28 cellular contexts compared by ENCODE assay signal in genomic region chr5:81014348-81014747, GRCh38. TPM values are rescaled to one million over a fixed set of nuclear protein-coding genes. Genes with fewer than 3 reads are reported as not detected.
A peak's percentile ranks its signal among the peaks of the same experiment; 100 is the strongest.
DNase-seq lines count a peak whose midpoint lies in the region; ATAC-seq and TF ChIP-seq lines count a peak whose summit lies in the region.
"Had no signal": no experiment of that assay in that cellular context is flagged by ENCODE, and none has a peak within 500 bp of the region (broad histone marks: within the 10 kb centered on the region; RNA-seq: fewer than 3 reads in every experiment).

No MANE protein-coding gene starts in this region.

- ATAC-seq in activated T-helper 17 cell treated with anti-CD3 and anti-CD28 coated beads, Interleukin-2, amount 50 U/mL, for 72 hours (replicated peaks), result no peak
- ATAC-seq: foreskin keratinocyte, heart left ventricle, T-cell had no signal

- H3K27ac ChIP-seq in HEK293 (ENCODE audit: extremely low read depth, low read depth, low read length), result no peak overlapping the region
- H3K27ac ChIP-seq: C4-2B, esophagus muscularis mucosa, foreskin keratinocyte, heart left ventricle, right atrium auricular region, RWPE1, transverse colon had no signal

- H3K36me3 ChIP-seq in HEK293 (ENCODE audit: control insufficient read depth in 2 of 2, insufficient read depth in 1 of 2, low read length in 2 of 2), result no peaks in the 10 kb centered on the region
- H3K36me3 ChIP-seq: esophagus muscularis mucosa, heart left ventricle, MG63, right atrium auricular region, transverse colon had no signal

- peak; percentile 15 for DNase-seq in stimulated activated CD4-positive, alpha-beta T cell treated with anti-CD3 and anti-CD28 coated beads, Interleukin-1b, Interleukin-23, amount 100 ng/mL, for 48 hours
- DNase-seq in stimulated activated CD4-positive, alpha-beta T cell treated with anti-CD3 and anti-CD28 coated beads, Interleukin-4, amount 100 ng/mL, for 24 hours, result no peak
- DNase-seq in NOMO-1 treated with dmso at 0.1 percent for 144 hours (lab: John Stamatoyannopoulos, UW; ENCODE audit: unreplicated experiment), result no peak
- DNase-seq in D341Med (ENCODE audit: low spot score), result no peak
- no peak for DNase-seq in GOT3 (lab: John Stamatoyannopoulos, UW)
- DNase-seq: activated CD4-positive, CD25-positive, alpha-beta regulatory T cell; activated effector memory CD4-positive, alpha-beta T cell treated with Interleukin-2 at 50 U/mL for 16 hours; Calu3; foreskin keratinocyte; heart left ventricle; kidney; MG63; NCI-H1105; NCI-H187; NCI-H2171; posterior cingulate gyrus; T-cell; transverse colon had no signal

- H3K4me1 Mint-ChIP-seq in activated T-helper 17 cell treated with anti-CD3 and anti-CD28 coated beads, Interleukin-2, amount 50 U/mL, for 72 hours, result peaks cover 18% of the 10 kb centered on the region
- H3K4me1 Mint-ChIP-seq: brain, IgD-negative memory B cell had no signal

- H3K4me3 ChIP-seq in HEK293 (ENCODE audit: low read depth, low read length), result no peak overlapping the region
- H3K4me3 ChIP-seq: esophagus muscularis mucosa, heart left ventricle, MG63, right atrium auricular region, smooth muscle cell, transverse colon had no signal

- H3K27me3 Mint-ChIP-seq in activated T-helper 17 cell treated with anti-CD3 and anti-CD28 coated beads, Interleukin-2, amount 50 U/mL, for 72 hours, result no peaks in the 10 kb centered on the region
- H3K27me3 Mint-ChIP-seq: T-cell had no signal

- no peak overlapping the region for H3K27ac Mint-ChIP-seq in activated T-helper 17 cell treated with anti-CD3 and anti-CD28 coated beads, Interleukin-2, amount 50 U/mL, for 72 hours
- H3K27ac Mint-ChIP-seq: brain, IgD-negative memory B cell had no signal

- no peaks in the 10 kb centered on the region for H3K9me3 ChIP-seq in HEK293 (ENCODE audit: control insufficient read depth, insufficient read depth, low read depth, low read length)
- H3K9me3 ChIP-seq: esophagus muscularis mucosa, MG63, right atrium auricular region, transverse colon had no signal

- H3K36me3 Mint-ChIP-seq in activated T-helper 17 cell treated with anti-CD3 and anti-CD28 coated beads, Interleukin-2, amount 50 U/mL, for 72 hours (ENCODE audit: low read depth), result no peaks in the 10 kb centered on the region
- H3K36me3 Mint-ChIP-seq: brain, IgD-negative memory B cell had no signal

- no peaks in the 10 kb centered on the region for H3K4me1 ChIP-seq in HEK293 (ENCODE audit: control insufficient read depth, insufficient read depth, low read length)
- H3K4me1 ChIP-seq: esophagus muscularis mucosa, foreskin keratinocyte, right atrium auricular region, transverse colon had no signal

- H3K4me3 Mint-ChIP-seq in activated T-helper 17 cell treated with anti-CD3 and anti-CD28 coated beads, Interleukin-2, amount 50 U/mL, for 72 hours, result peak overlapping the region; percentile 13
- H3K4me3 Mint-ChIP-seq: brain, IgD-negative memory B cell had no signal

- H3K9me3 Mint-ChIP-seq in activated T-helper 17 cell treated with anti-CD3 and anti-CD28 coated beads, Interleukin-2, amount 50 U/mL, for 72 hours, result no peaks in the 10 kb centered on the region

- POLR2A ChIA-PET in HEK293 (lab: Yijun Ruan, JAX), result no interaction called here

- CTCF ChIA-PET in HEK293 (lab: Yijun Ruan, JAX), result no interaction called here

- no peak for TF ChIP-seq CTCF in HEK293 (tag by site-specific recombination; IDR thresholded peaks at IDR 0.05)

TF ChIP-seq in HEK293, 187 proteins besides CTCF, POLR2A, EP300 and RAD21:
- TF ChIP-seq ZNF140 (tag by site-specific recombination; IDR thresholded peaks at IDR 0.05) (no peak), BCL11B (tag by site-specific recombination; IDR thresholded peaks at IDR 0.05; ENCODE audit: low read depth) (no peak), EGR2 (tag by site-specific recombination; IDR thresholded peaks at IDR 0.05; ENCODE audit: low read depth) (peak; percentile 82), ZEB2 (tag by site-specific recombination; IDR thresholded peaks at IDR 0.05) (no peak), TRIM28 (IDR thresholded peaks at IDR 0.05; ENCODE audit: borderline replicate concordance, low read length) (no peak), ZNF677 (tag by site-specific recombination; IDR thresholded peaks at IDR 0.05) (no peak), ZNF211 (tag by site-specific recombination; IDR thresholded peaks at IDR 0.05; ENCODE audit: low read depth) (no peak), ZNF148 (tag by site-specific recombination; IDR thresholded peaks at IDR 0.05; ENCODE audit: borderline replicate concordance) (no peak), ZNF214 (tag by site-specific recombination; IDR thresholded peaks at IDR 0.05; ENCODE audit: borderline replicate concordance) (no peak), ZSCAN5A (tag by site-specific recombination; IDR thresholded peaks at IDR 0.05) (no peak), ZNF768 (tag by site-specific recombination; IDR thresholded peaks at IDR 0.05) (no peak), ZNF416 (tag by site-specific recombination; IDR thresholded peaks at IDR 0.05) (no peak), ZFHX2 (tag by site-specific recombination; conservative IDR thresholded peaks at IDR 0.05) (peak; percentile 82)

RNA-seq across cellular contexts. Expression of gene RASGRF2, which starts 54.2 kb away (rescaled TPM):
- total RNA-seq in activated T-helper 17 cell treated with anti-CD3 and anti-CD28 coated beads, Interleukin-2, amount 50 U/mL, for 72 hours, result 1 to 10 TPM; 6.8 to 7.6 TPM
- total RNA-seq: myocyte had no signal
